In the genomic region with DNA sequence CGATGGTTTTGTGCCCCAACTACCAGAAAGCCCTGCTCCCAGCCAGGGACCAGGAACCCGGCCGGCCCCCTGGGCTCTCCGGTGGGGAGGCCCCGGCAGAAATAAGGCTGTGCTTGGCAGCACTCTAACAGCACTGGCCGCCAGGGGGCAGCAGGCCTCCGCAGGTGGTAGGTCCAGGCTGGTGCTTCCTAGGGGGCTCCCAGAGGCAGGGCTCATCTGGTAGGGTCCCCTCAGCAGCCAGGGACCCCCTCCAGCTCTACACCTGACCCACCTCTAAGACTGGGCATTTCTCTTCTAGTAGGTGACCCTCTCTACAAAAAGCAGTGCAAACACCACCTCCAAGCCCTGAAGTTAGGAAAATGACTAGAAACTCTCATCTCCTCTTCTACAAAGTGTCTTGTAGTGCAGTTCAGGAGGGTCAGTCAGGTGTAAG, we compare ENCODE assay signal across 8 cellular contexts.
DNase-seq lines count a peak whose midpoint lies in the region; ATAC-seq lines count a peak whose summit lies in the region.

No MANE protein-coding gene starts in this region.

- DNase-seq in AG08396 (ENCODE audit: low spot score) (peak; percentile 78), NCI-H460 (ENCODE audit: extremely low read depth, low read depth) (peak; percentile 69), mucosa of gallbladder (ENCODE audit: low spot score) (peak; percentile 76)
- peak; percentile 95 for DNase-seq in activated CD8-positive, alpha-beta memory T cell treated with anti-CD3 and anti-CD28 coated beads for 24 hours
- DNase-seq in effector CD8-positive, alpha-beta T cell (lab: John Stamatoyannopoulos, UW): peak; percentile 76
- peak; percentile 63 to 64 for DNase-seq in stimulated activated CD8-positive, alpha-beta memory T cell treated with anti-CD3 and anti-CD28 coated beads, Interleukin-4, amount 100 ng/mL, for 4 hours (ENCODE audit: low read depth in 2 of 2, low spot score in 1 of 2)

- ATAC-seq in GM18520 (IDR thresholded peaks at IDR 0.05; ENCODE audit: unreplicated experiment): peak; percentile 67
- peak; percentile 75 for ATAC-seq in HG03095 (IDR thresholded peaks at IDR 0.05; ENCODE audit: unreplicated experiment)

Comparison
In these comparisons a context has a peak if more than half of its experiments do, and no peak if none do; other contexts are left out.
1. Peak in every context shown above with its lines: DNase-seq and ATAC-seq.